8 cellular contexts compared by ENCODE assay signal in genomic region chr17:41967921-41968578, GRCh38. TPM values are rescaled to one million over a fixed set of nuclear protein-coding genes. Genes with fewer than 3 reads are reported as not detected.
A peak's percentile ranks its signal among the peaks of the same experiment; 100 is the strongest.
DNase-seq lines count a peak whose midpoint lies in the region; ATAC-seq and TF ChIP-seq lines count a peak whose summit lies in the region.

No MANE protein-coding gene starts in this region.

- H3K27me3 ChIP-seq in heart left ventricle (no peaks in the 10 kb centered on the region), brain microvascular endothelial cell (replicated peaks) (no peaks in the 10 kb centered on the region), vagina (no peaks in the 10 kb centered on the region)

- H3K27me3 Mint-ChIP-seq in mesothelial cell of epicardium (ENCODE audit: low read depth): no peaks in the 10 kb centered on the region

- peak overlapping the region; percentile 78 for H3K27ac Mint-ChIP-seq in mesothelial cell of epicardium

- H3K9me3 ChIP-seq in heart left ventricle (no peaks in the 10 kb centered on the region), vagina (no peaks in the 10 kb centered on the region)

- peaks cover 0 to 46% (median 27%) of the 10 kb centered on the region in 9 donors for H3K36me3 ChIP-seq in heart left ventricle
- H3K36me3 ChIP-seq in brain microvascular endothelial cell (replicated peaks): peaks cover 26% of the 10 kb centered on the region
- H3K36me3 ChIP-seq in vagina: peaks cover 0 to 39% of the 10 kb centered on the region in 2 donors

- ATAC-seq in heart left ventricle (no peak), GM21737 (IDR thresholded peaks at IDR 0.05; ENCODE audit: unreplicated experiment) (no peak)

- TF ChIP-seq POLR2A in heart left ventricle (IDR thresholded peaks at IDR 0.05) (no peak), vagina (IDR thresholded peaks at IDR 0.05) (no peak)

- WGBS in heart left ventricle, 4 donors: 84 to 89% (median 87%) methylated on average over 22 to 37 of the region's 37 CpGs

- H3K4me3 Mint-ChIP-seq in mesothelial cell of epicardium: peak overlapping the region; percentile 74

- TF ChIP-seq CTCF in heart left ventricle (IDR thresholded peaks at IDR 0.05) (no peak), brain microvascular endothelial cell (IDR thresholded peaks at IDR 0.05; ENCODE audit: low read depth, low read length, missing control alignments) (no peak), mesothelial cell of epicardium (IDR thresholded peaks at IDR 0.05; ENCODE audit: unreplicated experiment) (no peak), vagina (IDR thresholded peaks at IDR 0.05) (no peak)

- in situ Hi-C loops in brain microvascular endothelial cell (cut with HindIII; ENCODE audit: low pct_ligation_motif_present, low sequenced_read_pairs): loop anchor here (25.0 kb wide), 1 partner anchor 144 kb away; the partner anchor contains the start of genes DHX58, HSPB9 and KAT2A

- peaks cover 13% of the 10 kb centered on the region for H3K36me3 Mint-ChIP-seq in mesothelial cell of epicardium

- H3K4me1 Mint-ChIP-seq in mesothelial cell of epicardium: peaks cover 22% of the 10 kb centered on the region

- H3K27ac ChIP-seq in heart left ventricle: peak overlapping the region in 5 of 12 donors; percentile 42 to 92 (median 89)
- no peak overlapping the region for H3K27ac ChIP-seq in brain microvascular endothelial cell
- peak overlapping the region; percentile 92 for H3K27ac ChIP-seq in vagina

- intact Hi-C loops in heart left ventricle (cut with DNase I) (loop anchor here in 8 of 10 donors (2.0 to 10.0 kb wide), 6 partner anchors 44 to 149 kb away; partner anchors contain the start of gene DNAJC7 (in 7 of the 8)), cardiac septum (cut with DNase I) (loop anchor here (2.0 kb wide), 1 partner anchor 53 kb away; the partner anchor contains the start of gene NKIRAS2), vagina (cut with DNase I) (loop anchor here (5.0 kb wide), 2 partner anchors 49 to 144 kb away; partner anchors contain the start of genes DHX58 and DNAJC7)

- H3K4me1 ChIP-seq in heart left ventricle (peaks cover 0 to 48% (median 31%) of the 10 kb centered on the region in 12 donors), vagina (peaks cover 65% of the 10 kb centered on the region)

- H3K4me3 ChIP-seq in heart left ventricle (peak overlapping the region in 10 of 12 donors; percentile 79 to 100 (median 92)), brain microvascular endothelial cell (ENCODE audit: low read depth, low read length) (peak overlapping the region; percentile 81), vagina (peak overlapping the region; percentile 75 to 87)

- DNase-seq in heart left ventricle (peak in 1 of 5 donors; percentile 34), cardiac septum (ENCODE audit: low spot score) (no peak), brain microvascular endothelial cell (no peak), mesothelial cell of epicardium (ENCODE audit: low spot score in 2 of 2, unreplicated experiment in 2 of 2) (no peak), vagina (ENCODE audit: extremely low spot score in 2 of 2) (no peak), NOMO-1 treated with dmso at 0.1 percent for 144 hours (lab: John Stamatoyannopoulos, UW; ENCODE audit: unreplicated experiment) (no peak), NCI-H2227 treated with DMSO at 0.1 percent for 48 hours (lab: John Stamatoyannopoulos, UW) (no peak)

- H3K9me3 Mint-ChIP-seq in mesothelial cell of epicardium: no peaks in the 10 kb centered on the region

RNA-seq across cellular contexts. Expression of gene CNP, which starts 1.5 kb away (rescaled TPM):
- 10 to 100 TPM; 23.3 to 49.1 (median 27.5) TPM for total RNA-seq in heart left ventricle
- polyA plus RNA-seq in heart left ventricle: 10 to 100 TPM; 19.3 to 31.6 TPM
- total RNA-seq in cardiac septum: 24.2 TPM
- total RNA-seq in mesothelial cell of epicardium: 67.6 to 70.2 TPM (median 68.1 TPM) in 3 replicates
- total RNA-seq in vagina: 54.0 TPM

RNA-seq across cellular contexts. Expression of gene ODAD4, which starts 37.6 kb away (rescaled TPM):
- under 1 TPM in 8 of 9 donors, not detected in 1; 0.38 to 0.96 (median 0.73) TPM for total RNA-seq in heart left ventricle
- 1 to 10 TPM in 1 of 2 donors, under 1 TPM in 1; 0.69 to 1.2 TPM for polyA plus RNA-seq in heart left ventricle
- total RNA-seq in cardiac septum: 0.54 TPM
- total RNA-seq in mesothelial cell of epicardium: 1.3 to 2.1 TPM (median 1.7 TPM) in 3 replicates
- 1.7 TPM for total RNA-seq in vagina

RNA-seq across cellular contexts. Expression of gene DNAJC7, which starts 49.2 kb away (rescaled TPM):
- total RNA-seq in heart left ventricle (10 to 100 TPM; 42.5 to 96.5 (median 70.5) TPM), cardiac septum (77.4 TPM), mesothelial cell of epicardium (97.2 to 103 TPM (median 97.7 TPM) in 3 replicates), vagina (60.2 TPM)
- polyA plus RNA-seq in heart left ventricle: 100 to 1,000 TPM in 1 of 2 donors, 10 to 100 TPM in 1; 83.5 to 103 TPM

RNA-seq across cellular contexts. Expression of gene ACLY, which starts 49.3 kb away (rescaled TPM):
- total RNA-seq in heart left ventricle (10 to 100 TPM; 18.2 to 55.5 (median 34.7) TPM), cardiac septum (33.6 TPM), mesothelial cell of epicardium (126 to 133 TPM (median 130 TPM) in 3 replicates), vagina (74.9 TPM)
- polyA plus RNA-seq in heart left ventricle: 10 to 100 TPM in 1 of 2 donors, 1 to 10 TPM in 1; 8.3 to 39.7 TPM

RNA-seq across cellular contexts. Expression of gene NKIRAS2, which starts 51.8 kb away (rescaled TPM):
- 10 to 100 TPM; 50.6 to 78.9 (median 52.8) TPM for total RNA-seq in heart left ventricle
- polyA plus RNA-seq in heart left ventricle: 10 to 100 TPM; 66.7 to 73.0 TPM
- 50.7 TPM for total RNA-seq in cardiac septum
- total RNA-seq in mesothelial cell of epicardium: 47.2 to 49.6 TPM (median 48.1 TPM) in 3 replicates
- 28.7 TPM for total RNA-seq in vagina
